ENCODE assay signal across 8 cellular contexts in the genomic region with DNA sequence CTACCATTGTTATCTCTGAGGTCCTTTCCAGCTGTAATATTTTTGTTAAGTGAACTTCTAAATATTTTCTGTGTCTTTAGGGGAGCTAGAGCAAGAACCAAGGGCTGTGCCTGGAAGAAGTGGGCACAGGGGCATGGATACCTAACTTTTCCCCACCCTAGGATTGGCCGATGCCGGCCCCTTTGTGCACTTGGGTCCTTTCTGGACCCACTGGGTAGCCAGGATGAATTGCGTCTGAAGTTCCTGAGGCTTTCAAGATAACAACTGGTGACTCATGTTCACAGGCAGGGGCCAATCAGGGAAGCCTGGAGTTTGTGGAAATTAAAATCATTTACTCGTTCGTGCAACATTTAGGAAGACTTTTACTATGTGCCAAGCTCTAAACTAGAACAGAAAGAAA. TPM values are rescaled to one million over a fixed set of nuclear protein-coding genes. Genes with fewer than 3 reads are reported as not detected.
A peak's percentile ranks its signal among the peaks of the same experiment; 100 is the strongest.
DNase-seq lines count a peak whose midpoint lies in the region; ATAC-seq and TF ChIP-seq lines count a peak whose summit lies in the region.

No MANE protein-coding gene starts in this region.

- H4K20me1 ChIP-seq in Loucy (ENCODE audit: insufficient read depth, low read length, poor library complexity, severe bottlenecking) (no peaks in the 10 kb centered on the region), neural progenitor cell (ENCODE audit: low read depth) (peaks cover 4% of the 10 kb centered on the region)

- TF ChIP-seq POLR2A in GM18505 (IDR thresholded peaks at IDR 0.05; ENCODE audit: borderline replicate concordance, extremely low read depth, insufficient read depth, insufficient read length): no peak

- peak overlapping the region in 3 of 7 donors; percentile 1 to 82 (median 61) for H3K27ac Mint-ChIP-seq in CD14-positive monocyte
- no peak overlapping the region for H3K27ac Mint-ChIP-seq in neural progenitor cell

- H3K4me1 Mint-ChIP-seq in CD14-positive monocyte: peaks cover 47% of the 10 kb centered on the region
- peaks cover 25% of the 10 kb centered on the region for H3K4me1 Mint-ChIP-seq in neural progenitor cell

- in situ Hi-C loops in G401 (cut with HindIII; ENCODE audit: low sequenced_read_pairs): loop anchor here (25.0 kb wide), 1 partner anchor 302 kb away; no protein-coding TSS in a partner anchor

- H3K4me3 ChIP-seq in Loucy (ENCODE audit: low read length, poor library complexity, severe bottlenecking) (peak overlapping the region; percentile 99), colonic mucosa (peak overlapping the region; percentile 95), neural progenitor cell (peak overlapping the region; percentile 94)

- H3K27me3 Mint-ChIP-seq in CD14-positive monocyte (ENCODE audit: low read depth in 3 of 3) (peaks cover 0 to 1% (median 0%) of the 10 kb centered on the region in 3 donors), neural progenitor cell (ENCODE audit: insufficient read depth, low read depth) (peaks cover 2% of the 10 kb centered on the region)

- H3K9me3 Mint-ChIP-seq in CD14-positive monocyte: no peaks in the 10 kb centered on the region
- H3K9me3 Mint-ChIP-seq in neural progenitor cell: no peaks in the 10 kb centered on the region

- H3K27ac ChIP-seq in colonic mucosa (no peak overlapping the region), neural progenitor cell (no peak overlapping the region)

- H3K9me2 ChIP-seq in Loucy (replicated peaks; ENCODE audit: low read depth, low read length): no peaks in the 10 kb centered on the region

- H3K4me2 ChIP-seq in Loucy (ENCODE audit: low read depth, low read length, poor library complexity, severe bottlenecking): peak overlapping the region; percentile 99
- peak overlapping the region; percentile 95 for H3K4me2 ChIP-seq in neural progenitor cell

- H3K4me1 ChIP-seq in Loucy (ENCODE audit: insufficient read depth, low read length, poor library complexity, severe bottlenecking) (peaks cover 18% of the 10 kb centered on the region), colonic mucosa (peaks cover 4% of the 10 kb centered on the region), neural progenitor cell (peaks cover 14% of the 10 kb centered on the region)

- no peaks in the 10 kb centered on the region for H3K27me3 ChIP-seq in Loucy (ENCODE audit: insufficient read depth, low read length, poor library complexity, severe bottlenecking)
- no peaks in the 10 kb centered on the region for H3K27me3 ChIP-seq in colonic mucosa
- H3K27me3 ChIP-seq in neural progenitor cell: peaks cover 16% of the 10 kb centered on the region

- H3K9ac ChIP-seq in Loucy (ENCODE audit: low read depth, low read length, poor library complexity, severe bottlenecking): no peak overlapping the region
- peak overlapping the region in 1 of 2 donors; percentile 91 for H3K9ac ChIP-seq in colonic mucosa (ENCODE audit: low read depth in 2 of 2, low read length in 2 of 2)
- H3K9ac ChIP-seq in neural progenitor cell: no peak overlapping the region

- H3F3A ChIP-seq in Loucy (ENCODE audit: low read depth): no peaks in the 10 kb centered on the region
- H3F3A ChIP-seq in neural progenitor cell (ENCODE audit: low read depth): peaks cover 3% of the 10 kb centered on the region

- H3K4me3 Mint-ChIP-seq in CD14-positive monocyte: peak overlapping the region; percentile 93 to 94
- peak overlapping the region; percentile 95 for H3K4me3 Mint-ChIP-seq in neural progenitor cell

- H3K9me3 ChIP-seq in Loucy (ENCODE audit: insufficient read depth, low read depth, low read length) (no peaks in the 10 kb centered on the region), colonic mucosa (no peaks in the 10 kb centered on the region), neural progenitor cell (ENCODE audit: low read depth) (no peaks in the 10 kb centered on the region)

- DNase-seq in CD14-positive monocyte (ENCODE audit: low spot score): no peak
- no peak for DNase-seq in colonic mucosa
- DNase-seq in neural progenitor cell (ENCODE audit: low spot score): no peak
- no peak for DNase-seq in G401 (ENCODE audit: low spot score)
- DNase-seq in NCI-H187 treated with DMSO at 0.1 percent for 48 hours (lab: John Stamatoyannopoulos, UW): no peak

- TF ChIP-seq CTCF in CD14-positive monocyte (IDR thresholded peaks at IDR 0.05): no peak
- no peak for TF ChIP-seq CTCF in Loucy (conservative IDR thresholded peaks at IDR 0.05; ENCODE audit: low read length)
- no peak for TF ChIP-seq CTCF in colonic mucosa (IDR thresholded peaks at IDR 0.05)
- no peak for TF ChIP-seq CTCF in neural progenitor cell (IDR thresholded peaks at IDR 0.05)

- H3K36me3 Mint-ChIP-seq in CD14-positive monocyte (peaks cover 18 to 20% of the 10 kb centered on the region in 2 donors), neural progenitor cell (peaks cover 13% of the 10 kb centered on the region)

- intact Hi-C loops in CD14-positive monocyte (cut with micrococcal nuclease): loop anchor here in 1 of 2 donors (5.0 kb wide), 1 partner anchor 237 kb away; a partner anchor contains a TSS
- intact Hi-C loops in colonic mucosa (cut with DNase I): loop anchor here (5.0 kb wide), 1 partner anchor 193 kb away; a partner anchor contains a TSS

- no peak for ATAC-seq in GM21367 (IDR thresholded peaks at IDR 0.05; ENCODE audit: unreplicated experiment)
- ATAC-seq in GM18505 (IDR thresholded peaks at IDR 0.05; ENCODE audit: unreplicated experiment): no peak

- peaks cover 13% of the 10 kb centered on the region for H3K79me2 ChIP-seq in Loucy (ENCODE audit: insufficient read depth, low read length)
- peaks cover 21% of the 10 kb centered on the region for H3K79me2 ChIP-seq in neural progenitor cell (ENCODE audit: low read depth)

- H3K36me3 ChIP-seq in Loucy (ENCODE audit: insufficient read depth, low read length) (no peaks in the 10 kb centered on the region), colonic mucosa (no peaks in the 10 kb centered on the region), neural progenitor cell (no peaks in the 10 kb centered on the region)

- H2AFZ ChIP-seq in Loucy (ENCODE audit: low read length): peak overlapping the region; percentile 90
- H2AFZ ChIP-seq in neural progenitor cell (replicated peaks): no peak overlapping the region

RNA-seq across cellular contexts. Expression of a gene that starts 0.8 kb away (rescaled TPM):
- polyA plus RNA-seq in CD14-positive monocyte: 10 to 100 TPM in 1 of 2 donors, 1 to 10 TPM in 1; 9.0 to 17.0 TPM
- 10 to 100 TPM; 19.2 to 19.4 TPM for total RNA-seq in colonic mucosa
- 49.7 and 71.1 TPM in 2 replicates for total RNA-seq in neural progenitor cell (ENCODE audit: low replicate concordance)
- 361 and 419 TPM in 2 replicates for total RNA-seq in G401 (2014; rRNA removed; shearing (Covaris generic))

RNA-seq across cellular contexts. Expression of a gene that starts 0.8 kb away (rescaled TPM):
- 10 to 100 TPM in 1 of 2 donors, 1 to 10 TPM in 1; 9.9 to 10.6 TPM for polyA plus RNA-seq in CD14-positive monocyte
- total RNA-seq in colonic mucosa: 10 to 100 TPM; 23.3 to 33.9 TPM
- total RNA-seq in neural progenitor cell (ENCODE audit: low replicate concordance): 22.8 and 29.7 TPM in 2 replicates
- 87.8 and 94.8 TPM in 2 replicates for total RNA-seq in G401 (2014; rRNA removed; shearing (Covaris generic))
